7 cellular contexts compared by ENCODE assay signal in the genomic region with DNA sequence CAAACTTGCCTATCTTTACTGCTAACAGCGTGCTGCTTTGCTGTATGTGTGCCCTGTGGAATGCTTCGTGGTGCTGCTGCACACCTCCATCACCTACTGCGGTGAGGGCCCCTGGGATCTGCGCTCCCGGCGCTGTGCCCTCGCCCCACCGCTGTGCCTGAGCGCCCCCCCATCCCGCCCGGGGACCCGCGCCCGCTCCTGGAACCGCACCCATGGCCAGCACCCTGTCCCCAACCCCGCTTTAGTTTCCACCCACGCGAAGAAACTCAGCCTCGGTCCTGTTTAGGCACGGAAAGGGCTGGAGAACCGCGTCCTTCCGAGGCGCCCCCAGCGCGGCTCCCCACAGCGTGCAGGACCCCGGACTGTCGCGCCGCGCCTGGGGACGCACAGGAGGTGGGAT.
DNase-seq lines count a peak whose midpoint lies in the region; ATAC-seq and TF ChIP-seq lines count a peak whose summit lies in the region.
"Not testable (repeated sequence)": the region's sequence is repeated elsewhere in the genome, so short reads cannot be mapped to it uniquely, and the experiment has no call there.

No MANE protein-coding gene starts in this region.

- not testable (repeated sequence) for H4K20me1 ChIP-seq in osteoblast (ENCODE audit: insufficient read depth, low read length)

- DNase-seq in chondrocyte (ENCODE audit: low spot score) (peak; percentile 43), endodermal cell (peak; percentile 11), Right ventricle myocardium superior (peak; percentile 28), islet precursor cell (peak; percentile 20), osteoblast (ENCODE audit: insufficient read length, low spot score, missing footprints) (peak; percentile 13), sigmoid colon (peak; percentile 34)

- H3K9ac ChIP-seq in endodermal cell (ENCODE audit: extremely low read depth, low read length, poor library complexity, severe bottlenecking), result not testable (repeated sequence)

- H3K4me3 Mint-ChIP-seq in chondrocyte (ENCODE audit: unreplicated experiment); endodermal cell; stimulated activated memory B cell treated with anti-CD40 and anti-IgM and Interleukin-4, amounts not matched to agents 10 μg/mL and 1 μg/mL and 100 μg/mL, for 72 hours: not testable (repeated sequence)

- not testable (repeated sequence) for H3K27ac Mint-ChIP-seq in chondrocyte (ENCODE audit: unreplicated experiment); endodermal cell; stimulated activated memory B cell treated with anti-CD40 and anti-IgM and Interleukin-4, amounts not matched to agents 10 μg/mL and 1 μg/mL and 100 μg/mL, for 72 hours

- not testable (repeated sequence) for H3K4me1 Mint-ChIP-seq in chondrocyte (ENCODE audit: low read depth); endodermal cell; stimulated activated memory B cell treated with anti-CD40 and anti-IgM and Interleukin-4, amounts not matched to agents 10 μg/mL and 1 μg/mL and 100 μg/mL, for 72 hours

- not testable (repeated sequence) for H3K27me3 Mint-ChIP-seq in chondrocyte (ENCODE audit: low read depth); endodermal cell (ENCODE audit: insufficient read depth); stimulated activated memory B cell treated with anti-CD40 and anti-IgM and Interleukin-4, amounts not matched to agents 10 μg/mL and 1 μg/mL and 100 μg/mL, for 72 hours

- H3K36me3 Mint-ChIP-seq in chondrocyte (ENCODE audit: low read depth); endodermal cell (ENCODE audit: low read depth); stimulated activated memory B cell treated with anti-CD40 and anti-IgM and Interleukin-4, amounts not matched to agents 10 μg/mL and 1 μg/mL and 100 μg/mL, for 72 hours: not testable (repeated sequence)

- not testable (repeated sequence) for H3K9me3 ChIP-seq in endodermal cell (ENCODE audit: control insufficient read depth, low read length); osteoblast (ENCODE audit: low read depth, low read length); sigmoid colon

- not testable (repeated sequence) for H2AFZ ChIP-seq in osteoblast (ENCODE audit: low read length)

- TF ChIP-seq POLR2A in sigmoid colon (IDR thresholded peaks at IDR 0.05), result not testable (repeated sequence)

- intact Hi-C loops in Right ventricle myocardium superior (cut with DNase I); sigmoid colon (cut with DNase I): not testable (repeated sequence)

- WGBS in endodermal cell (ENCODE audit: insufficient coverage in 1 of 2, insufficient read length in 1 of 2), 2 experiments, result 78 to 88% methylated on average over 3 to 24 of the region's 33 CpGs
- 76 to 88% methylated on average over 33 of the region's 33 CpGs for WGBS in sigmoid colon, 2 donors

- H3K27ac ChIP-seq in endodermal cell (ENCODE audit: low read depth, low read length); osteoblast (ENCODE audit: low read depth, low read length); sigmoid colon: not testable (repeated sequence)

- ATAC-seq in Right ventricle myocardium superior (ENCODE audit: poor library complexity), result not testable (repeated sequence)
- ATAC-seq in stimulated activated memory B cell treated with anti-CD40 and anti-IgM and Interleukin-4, amounts not matched to agents 10 μg/mL and 1 μg/mL and 100 μg/mL, for 72 hours, result peak; percentile 56

- H3K36me3 ChIP-seq in endodermal cell (ENCODE audit: control insufficient read depth, insufficient read depth, low read length); osteoblast (ENCODE audit: insufficient read depth, low read length); sigmoid colon: not testable (repeated sequence)

- not testable (repeated sequence) for H3K27me3 ChIP-seq in endodermal cell (ENCODE audit: control insufficient read depth, insufficient read depth, low read length, poor library complexity, severe bottlenecking); osteoblast (ENCODE audit: insufficient read depth, low read length); sigmoid colon

- H3K4me1 ChIP-seq in endodermal cell (ENCODE audit: control insufficient read depth, insufficient read depth, low read length); osteoblast (ENCODE audit: insufficient read depth, low read length); sigmoid colon: not testable (repeated sequence)

- not testable (repeated sequence) for H3K9me3 Mint-ChIP-seq in chondrocyte (ENCODE audit: low read depth); endodermal cell; stimulated activated memory B cell treated with anti-CD40 and anti-IgM and Interleukin-4, amounts not matched to agents 10 μg/mL and 1 μg/mL and 100 μg/mL, for 72 hours

- not testable (repeated sequence) for H3K4me3 ChIP-seq in endodermal cell (ENCODE audit: low read length); osteoblast (ENCODE audit: insufficient read depth, low read length); sigmoid colon

- not testable (repeated sequence) for H3K4me2 ChIP-seq in osteoblast (ENCODE audit: insufficient read depth, low read length)

- TF ChIP-seq EP300 in sigmoid colon (IDR thresholded peaks at IDR 0.05), result not testable (repeated sequence)

- TF ChIP-seq CTCF in chondrocyte (IDR thresholded peaks at IDR 0.05); endodermal cell (conservative IDR thresholded peaks at IDR 0.05); osteoblast (IDR thresholded peaks at IDR 0.05; ENCODE audit: extremely low read depth, low read depth, low read length); sigmoid colon (IDR thresholded peaks at IDR 0.05): not testable (repeated sequence)

- H3K79me2 ChIP-seq in osteoblast (ENCODE audit: insufficient read depth, low read length), result not testable (repeated sequence)
